Comparison of ENCODE assay signal across 1 cellular context in genomic region chr3:108155642-108156041, GRCh38.
TF ChIP-seq lines count a peak whose summit lies in the region.

No MANE protein-coding gene starts in this region.

TF ChIP-seq in HEK293, 187 proteins besides CTCF, POLR2A, EP300 and RAD21 (continued from another document):
- TF ChIP-seq REST (tag by site-specific recombination; IDR thresholded peaks at IDR 0.05) = peak; percentile 61
- TF ChIP-seq ZNF292 (tag by site-specific recombination; IDR thresholded peaks at IDR 0.05; ENCODE audit: borderline replicate concordance, low read depth) = peak; percentile 67; the same call in 1 of the 2 replicates
- peak; percentile 65 for TF ChIP-seq ZNF510 (tag by site-specific recombination; IDR thresholded peaks at IDR 0.05; ENCODE audit: insufficient replicate concordance)
- peak; percentile 81 for TF ChIP-seq ZNF426 (tag by site-specific recombination; IDR thresholded peaks at IDR 0.05)
- TF ChIP-seq ZBTB11 (tag by site-specific recombination; conservative IDR thresholded peaks at IDR 0.05; ENCODE audit: low read depth) = peak; percentile 77
- TF ChIP-seq ZNF518A (tag by site-specific recombination; conservative IDR thresholded peaks at IDR 0.05; ENCODE audit: low read depth) = peak; percentile 86
- peak; percentile 79 for TF ChIP-seq ZNF555 (tag by site-specific recombination; conservative IDR thresholded peaks at IDR 0.05)
- TF ChIP-seq ZNF664 (tag by site-specific recombination; IDR thresholded peaks at IDR 0.05) = 0 out of 2 replicates have a peak, but pooled peaks have one; percentile 22
- 0 out of 2 replicates have a peak, but pooled peaks have one; percentile 41 for TF ChIP-seq ZNF580 (tag by site-specific recombination; IDR thresholded peaks at IDR 0.05)
- TF ChIP-seq ZXDB (tag by site-specific recombination; IDR thresholded peaks at IDR 0.05) = peak; percentile 61; the same call in 1 of the 2 replicates
